In the genomic region with DNA sequence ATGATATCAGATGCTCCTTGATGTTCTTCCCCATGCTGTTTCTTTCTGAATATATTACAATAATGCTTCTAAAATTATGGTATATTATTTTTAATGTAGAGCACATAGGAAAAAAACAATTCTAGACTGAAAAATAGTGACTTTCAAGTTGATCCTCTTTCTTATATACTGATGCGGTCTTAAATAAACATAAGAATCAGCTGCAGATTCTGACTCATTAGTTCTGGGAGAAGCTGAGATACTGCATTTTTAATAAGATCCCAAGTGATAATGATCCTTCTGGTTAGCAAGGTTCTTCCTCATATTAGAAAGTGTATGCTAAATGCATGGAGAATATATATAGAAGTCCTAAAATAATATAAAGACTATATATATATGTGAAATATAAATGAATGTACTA, we compare ENCODE assay signal across 1 cellular context.
TF ChIP-seq lines count a peak whose summit lies in the region.

No MANE protein-coding gene starts in this region.

TF ChIP-seq in IMR-90, 13 proteins besides CTCF, POLR2A, EP300 and RAD21:
- TF ChIP-seq SMC3 (IDR thresholded peaks at IDR 0.05; ENCODE audit: low read depth, low read length) (no peak), RCOR1 (IDR thresholded peaks at IDR 0.05; ENCODE audit: insufficient replicate concordance, low read length) (no peak), CHD1 (IDR thresholded peaks at IDR 0.05; ENCODE audit: low read depth, low read length) (no peak), NFE2L2 (IDR thresholded peaks at IDR 0.05; ENCODE audit: low read depth, low read length) (no peak), RFX5 (IDR thresholded peaks at IDR 0.05; ENCODE audit: low read depth, low read length) (no peak), USF2 (IDR thresholded peaks at IDR 0.05; ENCODE audit: low read depth, low read length) (no peak), CEBPB (IDR thresholded peaks at IDR 0.05; ENCODE audit: low read depth, low read length) (no peak), BHLHE40 (IDR thresholded peaks at IDR 0.05; ENCODE audit: low read depth, low read length) (no peak), MAZ (IDR thresholded peaks at IDR 0.05; ENCODE audit: borderline replicate concordance, low read depth, low read length) (no peak), MAFK (IDR thresholded peaks at IDR 0.05; ENCODE audit: low read depth, low read length) (no peak), FOS (IDR thresholded peaks at IDR 0.05; ENCODE audit: low read depth, low read length) (no peak), MXI1 (IDR thresholded peaks at IDR 0.05; ENCODE audit: borderline replicate concordance, low read depth, low read length) (no peak)
- TF ChIP-seq, protein P1, sequence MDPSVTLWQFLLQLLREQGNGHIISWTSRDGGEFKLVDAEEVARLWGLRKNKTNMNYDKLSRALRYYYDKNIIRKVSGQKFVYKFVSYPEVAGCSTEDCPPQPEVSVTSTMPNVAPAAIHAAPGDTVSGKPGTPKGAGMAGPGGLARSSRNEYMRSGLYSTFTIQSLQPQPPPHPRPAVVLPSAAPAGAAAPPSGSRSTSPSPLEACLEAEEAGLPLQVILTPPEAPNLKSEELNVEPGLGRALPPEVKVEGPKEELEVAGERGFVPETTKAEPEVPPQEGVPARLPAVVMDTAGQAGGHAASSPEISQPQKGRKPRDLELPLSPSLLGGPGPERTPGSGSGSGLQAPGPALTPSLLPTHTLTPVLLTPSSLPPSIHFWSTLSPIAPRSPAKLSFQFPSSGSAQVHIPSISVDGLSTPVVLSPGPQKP (IDR thresholded peaks at IDR 0.05; ENCODE audit: borderline replicate concordance, low read depth, low read length), result no peak
